ENCODE assay signal across 8 cellular contexts in the genomic region with DNA sequence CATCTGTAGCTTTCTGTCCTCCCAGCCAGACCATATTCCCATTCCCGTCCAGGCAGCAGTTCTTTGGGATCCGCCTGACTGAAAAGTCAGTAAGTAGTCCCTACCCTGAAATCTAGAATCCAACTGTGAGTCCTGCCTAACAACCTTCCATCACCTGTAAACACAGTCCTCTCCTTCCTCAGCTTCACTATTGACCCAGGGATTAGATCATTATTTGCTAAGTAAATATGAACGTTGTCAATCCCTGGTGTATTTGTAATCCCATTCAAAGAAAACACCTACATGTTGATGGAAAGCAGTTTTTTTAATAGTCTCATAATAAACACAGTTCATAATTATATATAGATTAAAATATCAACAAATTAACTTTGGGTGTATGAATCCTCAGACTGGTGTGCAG. TPM values are rescaled to one million over a fixed set of nuclear protein-coding genes. Genes with fewer than 3 reads are reported as not detected.
DNase-seq lines count a peak whose midpoint lies in the region; ATAC-seq and TF ChIP-seq lines count a peak whose summit lies in the region.

No MANE protein-coding gene starts in this region.

- peaks cover 23 to 59% (median 32%) of the 10 kb centered on the region in 4 donors for H3K4me1 Mint-ChIP-seq in naive thymus-derived CD8-positive, alpha-beta T cell

- H3K36me3 Mint-ChIP-seq in naive thymus-derived CD8-positive, alpha-beta T cell: peaks cover 0 to 15% (median 5%) of the 10 kb centered on the region in 3 donors

- H3K27me3 Mint-ChIP-seq in naive thymus-derived CD8-positive, alpha-beta T cell: no peaks in the 10 kb centered on the region

- peak overlapping the region; percentile 74 to 97 (median 91) for H3K27ac Mint-ChIP-seq in naive thymus-derived CD8-positive, alpha-beta T cell

- POLR2A ChIA-PET in naive thymus-derived CD8-positive, alpha-beta T cell (lab: Charles Lee): no interaction called here

- no peaks in the 10 kb centered on the region for H3K9me3 Mint-ChIP-seq in naive thymus-derived CD8-positive, alpha-beta T cell

- H3K4me3 ChIP-seq in cardiac fibroblast (replicated peaks in 1 of 2; ENCODE audit: low read depth in 2 of 2, low read length in 2 of 2): peak overlapping the region; percentile 76 to 89

- DNase-seq in EH (ENCODE audit: low read depth): peak; percentile 1
- peak; percentile 38 for DNase-seq in NCI-H2081 treated with DMSO at 0.1 percent for 48 hours (lab: John Stamatoyannopoulos, UW)
- no peak for DNase-seq in cardiac fibroblast (ENCODE audit: low read depth in 2 of 2)
- no peak for DNase-seq in naive thymus-derived CD8-positive, alpha-beta T cell
- DNase-seq in stimulated activated naive CD4-positive, alpha-beta T cell treated with Interleukin-2 at 50 U/mL for 16 hours (lab: John Stamatoyannopoulos, UW): no peak
- no peak for DNase-seq in activated CD4-positive, alpha-beta T cell treated with anti-CD3 and anti-CD28 coated beads, Interleukin-2, amount 50 U/mL, for 1 hour

- H3K4me3 Mint-ChIP-seq in naive thymus-derived CD8-positive, alpha-beta T cell: peak overlapping the region; percentile 90 to 97 (median 95)

- TF ChIP-seq CTCF in cardiac fibroblast (IDR thresholded peaks at IDR 0.05; ENCODE audit: low read depth, low read length): no peak

- no peak for ATAC-seq in naive thymus-derived CD8-positive, alpha-beta T cell
- no peak for ATAC-seq in HG02798 (IDR thresholded peaks at IDR 0.05; ENCODE audit: poor library complexity, unreplicated experiment)
- no peak for ATAC-seq in HG02588 (IDR thresholded peaks at IDR 0.05; ENCODE audit: unreplicated experiment)

RNA-seq across cellular contexts. Expression of a gene that starts 0.7 kb away (rescaled TPM):
- total RNA-seq in naive thymus-derived CD8-positive, alpha-beta T cell: 1 to 10 TPM; 3.9 to 5.1 TPM
- 1 to 10 TPM in 2 of 3 donors, not detected in 1; 2.1 TPM for polyA plus RNA-seq in naive thymus-derived CD8-positive, alpha-beta T cell

RNA-seq across cellular contexts. Expression of a gene that starts 0.8 kb away (rescaled TPM):
- total RNA-seq in naive thymus-derived CD8-positive, alpha-beta T cell: 10 to 100 TPM; 20.5 to 22.6 TPM
- 10 to 100 TPM; 10.5 to 15.9 (median 13.9) TPM for polyA plus RNA-seq in naive thymus-derived CD8-positive, alpha-beta T cell

Comparison
In these comparisons a context has a peak if more than half of its experiments do, and no peak if none do; other contexts are left out.
1. DNase-seq: peak in EH (single experiment) and NCI-H2081 treated with DMSO at 0.1 percent for 48 hours (single experiment); none in cardiac fibroblast (0 of 2), naive thymus-derived CD8-positive, alpha-beta T cell (0 of 10), stimulated activated naive CD4-positive, alpha-beta T cell treated with Interleukin-2 at 50 U/mL for 16 hours (single experiment) and activated CD4-positive, alpha-beta T cell treated with anti-CD3 and anti-CD28 coated beads, Interleukin-2, amount 50 U/mL, for 1 hour (single experiment).